Comparison of ENCODE assay signal across 17 cellular contexts in the genomic region with DNA sequence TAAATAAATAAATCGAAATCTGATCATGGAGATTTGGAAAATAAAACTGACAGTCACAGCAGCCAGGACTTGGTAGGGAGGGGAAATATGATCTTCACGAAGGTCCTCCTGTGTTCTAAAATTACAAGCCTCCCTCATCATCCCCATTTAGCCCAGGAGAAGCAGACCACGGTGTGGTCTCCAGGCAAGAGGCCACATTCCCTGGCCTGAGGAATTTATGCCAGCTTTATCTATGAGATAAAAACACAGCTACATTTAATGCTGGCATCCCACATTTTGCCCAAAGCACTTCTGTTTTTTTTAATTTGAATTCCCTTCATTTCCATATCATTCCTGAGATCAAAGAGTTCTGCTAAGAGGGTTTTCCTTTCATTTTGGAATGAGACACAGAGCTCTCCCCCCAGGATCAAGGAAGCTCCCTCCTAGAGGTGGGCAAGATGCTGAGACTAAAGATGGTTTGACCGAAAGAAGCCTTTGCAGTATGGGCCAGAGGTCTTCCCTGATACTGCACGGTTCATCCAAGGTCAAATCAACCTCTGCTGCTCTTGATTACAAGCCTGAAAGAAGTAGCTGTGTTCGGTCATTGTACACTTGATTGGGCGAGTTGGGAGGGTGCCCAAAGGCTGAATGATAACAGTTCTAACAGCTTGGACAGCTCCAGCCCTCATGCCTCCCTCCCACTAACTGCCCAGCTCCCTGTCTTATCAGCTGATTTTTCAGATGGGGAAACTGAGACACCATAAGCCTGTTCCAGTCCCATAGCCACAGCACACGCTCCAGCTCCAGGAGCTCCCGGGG. TPM values are rescaled to one million over a fixed set of nuclear protein-coding genes. Genes with fewer than 3 reads are reported as not detected.
"Had no signal": no experiment of that assay in that cellular context is flagged by ENCODE, and none has a peak within 500 bp of the region (broad histone marks: within the 10 kb centered on the region; RNA-seq: fewer than 3 reads in every experiment).

No MANE protein-coding gene starts in this region.

- DNase-seq: activated CD4-positive, alpha-beta T cell treated with anti-CD3 and anti-CD28 coated beads, Interleukin-2, amount 50 U/mL, for 4 hours; activated CD4-positive, CD25-positive, alpha-beta regulatory T cell treated with anti-CD3 and anti-CD28 coated beads, Interleukin-2, amount 50 U/mL, for 72 hours; activated naive CD4-positive, alpha-beta T cell; activated naive CD8-positive, alpha-beta T cell treated with anti-CD3 and anti-CD28 coated beads, Interleukin-2, amount 10 ng/mL, durations not matched to agents 7 days and 5 days; activated T-cell treated with anti-CD3 and anti-CD28 coated beads for 4 hours; aorta; natural killer cell; right lobe of liver; spleen; T-cell; T-helper 9 cell had no signal

- H3K4me1 ChIP-seq: right lobe of liver, spleen had no signal

- H3K36me3 ChIP-seq: neutrophil, right lobe of liver, spleen, thoracic aorta had no signal

- ATAC-seq: natural killer cell had no signal

- H3K27ac ChIP-seq: epithelial cell of prostate, neutrophil, right lobe of liver, spleen, thoracic aorta had no signal

- H3K27me3 ChIP-seq: right lobe of liver had no signal

- H3K4me3 ChIP-seq: right lobe of liver, spleen, thoracic aorta had no signal

- H3K9me3 ChIP-seq: neutrophil, right lobe of liver, spleen, thoracic aorta had no signal

RNA-seq across cellular contexts. Expression of a gene that starts 43.0 kb away (rescaled TPM):
- total RNA-seq: activated naive CD8-positive, alpha-beta T cell treated with anti-CD3 and anti-CD28 coated beads, Interleukin-2, amount 10 ng/mL, durations not matched to agents 7 days and 5 days; aorta; bronchial epithelial cell; dermis microvascular lymphatic vessel endothelial cell; natural killer cell; spleen; T-cell; thoracic aorta; ureter had no signal
- polyA plus RNA-seq: spleen had no signal
